8 cellular contexts compared by ENCODE assay signal in the genomic region with DNA sequence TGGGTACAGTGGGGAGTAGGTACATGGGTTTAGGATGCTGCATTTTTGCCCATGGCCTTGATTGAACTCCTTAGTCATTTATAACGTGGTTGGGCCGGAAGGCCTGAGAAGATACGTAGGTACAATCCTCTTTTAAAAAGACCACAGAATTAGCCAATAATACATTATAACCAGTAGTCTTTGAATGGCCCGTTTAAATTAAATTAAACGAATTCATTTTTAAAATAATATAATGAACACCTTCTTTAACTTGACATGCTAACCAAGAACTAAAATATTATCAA. TPM values are rescaled to one million over a fixed set of nuclear protein-coding genes. Genes with fewer than 3 reads are reported as not detected.
A peak's percentile ranks its signal among the peaks of the same experiment; 100 is the strongest.
DNase-seq lines count a peak whose midpoint lies in the region; ATAC-seq and TF ChIP-seq lines count a peak whose summit lies in the region.

No MANE protein-coding gene starts in this region.

- CTCF ChIA-PET in GM10248 (lab: Yijun Ruan, JAX): interaction anchor here (1.4 to 3.2 kb wide), 2 partner anchors 18 to 39 kb away, joined by 3 to 13 read pairs; no protein-coding TSS in a partner anchor

- peaks cover 3% of the 10 kb centered on the region for H3K27me3 ChIP-seq in CD4-positive, CD25-positive, alpha-beta regulatory T cell (ENCODE audit: control insufficient read depth, insufficient read depth, low read length)
- no peaks in the 10 kb centered on the region for H3K27me3 ChIP-seq in breast epithelium

- H3K36me3 Mint-ChIP-seq in CD4-positive, CD25-positive, alpha-beta regulatory T cell: peaks cover 11% of the 10 kb centered on the region
- peaks cover 12% of the 10 kb centered on the region for H3K36me3 Mint-ChIP-seq in memory B cell

- peaks cover 12 to 42% (median 25%) of the 10 kb centered on the region in 4 donors for H3K4me1 Mint-ChIP-seq in CD4-positive, CD25-positive, alpha-beta regulatory T cell
- peaks cover 16% of the 10 kb centered on the region for H3K4me1 Mint-ChIP-seq in memory B cell

- H3K36me3 ChIP-seq in CD4-positive, CD25-positive, alpha-beta regulatory T cell (ENCODE audit: control insufficient read depth, insufficient read depth, low read length): peaks cover 8% of the 10 kb centered on the region
- H3K36me3 ChIP-seq in breast epithelium: no peaks in the 10 kb centered on the region

- TF ChIP-seq CTCF in breast epithelium (IDR thresholded peaks at IDR 0.05) (no peak), GM10248 (IDR thresholded peaks at IDR 0.05; ENCODE audit: control extremely low read depth, extremely low read depth, low read depth, missing control alignments) (no peak)

- peaks cover 0 to 12% (median 4%) of the 10 kb centered on the region in 7 donors for H3K9me3 Mint-ChIP-seq in CD4-positive, CD25-positive, alpha-beta regulatory T cell
- peaks cover 5% of the 10 kb centered on the region for H3K9me3 Mint-ChIP-seq in memory B cell

- POLR2A ChIA-PET in GM10248 (lab: Yijun Ruan, JAX): no interaction called here

- peak overlapping the region; percentile 95 for H3K27ac ChIP-seq in CD4-positive, CD25-positive, alpha-beta regulatory T cell (ENCODE audit: insufficient read depth, low read length, poor library complexity, severe bottlenecking)
- peak overlapping the region; percentile 96 for H3K27ac ChIP-seq in breast epithelium

- H3K9me3 ChIP-seq in CD4-positive, CD25-positive, alpha-beta regulatory T cell (ENCODE audit: control insufficient read depth in 2 of 2, low read length in 2 of 2): peaks cover 2 to 6% of the 10 kb centered on the region in 2 experiments
- H3K9me3 ChIP-seq in breast epithelium: no peaks in the 10 kb centered on the region

- peak overlapping the region; percentile 99 to 100 (median 99) for H3K27ac Mint-ChIP-seq in CD4-positive, CD25-positive, alpha-beta regulatory T cell
- peak overlapping the region; percentile 100 for H3K27ac Mint-ChIP-seq in memory B cell

- H3K27me3 Mint-ChIP-seq in CD4-positive, CD25-positive, alpha-beta regulatory T cell: peaks cover 26% of the 10 kb centered on the region
- H3K27me3 Mint-ChIP-seq in memory B cell: no peaks in the 10 kb centered on the region

- H3K4me3 Mint-ChIP-seq in CD4-positive, CD25-positive, alpha-beta regulatory T cell: peak overlapping the region; percentile 94 to 98 (median 98)
- peak overlapping the region; percentile 92 for H3K4me3 Mint-ChIP-seq in memory B cell

- intact Hi-C loops in breast epithelium (cut with DNase I; ENCODE audit: low total_unique reads): no loop called here

- TF ChIP-seq POLR2A in breast epithelium (IDR thresholded peaks at IDR 0.05): no peak

- H3K4me1 ChIP-seq in CD4-positive, CD25-positive, alpha-beta regulatory T cell (ENCODE audit: control insufficient read depth, insufficient read depth, low read length, poor library complexity, severe bottlenecking): peaks cover 20% of the 10 kb centered on the region
- H3K4me1 ChIP-seq in breast epithelium: peaks cover 0 to 4% of the 10 kb centered on the region in 2 donors

- no peak for DNase-seq in CD4-positive, CD25-positive, alpha-beta regulatory T cell
- DNase-seq in breast epithelium (ENCODE audit: low spot score in 2 of 2) (no peak), memory B cell (ENCODE audit: low spot score in 2 of 2) (no peak), GM10248 (ENCODE audit: extremely low spot score) (no peak), NCI-H748 (lab: John Stamatoyannopoulos, UW; ENCODE audit: unreplicated experiment) (no peak)

- H3K4me3 ChIP-seq in CD4-positive, CD25-positive, alpha-beta regulatory T cell (ENCODE audit: low read depth, low read length): peak overlapping the region; percentile 95
- peak overlapping the region; percentile 93 to 97 (median 94) for H3K4me3 ChIP-seq in breast epithelium

- no peak for ATAC-seq in CD4-positive, CD25-positive, alpha-beta regulatory T cell (ENCODE audit: low read depth in 2 of 2)
- ATAC-seq in HG03460 (IDR thresholded peaks at IDR 0.05; ENCODE audit: unreplicated experiment): peak; percentile 9
- no peak for ATAC-seq in memory B cell (ENCODE audit: low read depth)
- ATAC-seq in HG02759 (IDR thresholded peaks at IDR 0.05; ENCODE audit: unreplicated experiment): no peak
- no peak for ATAC-seq in HG02884 (IDR thresholded peaks at IDR 0.05; ENCODE audit: unreplicated experiment)

RNA-seq across cellular contexts. Expression of gene ADAR, which starts 20.1 kb away (rescaled TPM):
- total RNA-seq in CD4-positive, CD25-positive, alpha-beta regulatory T cell: 264 TPM
- polyA plus RNA-seq in CD4-positive, CD25-positive, alpha-beta regulatory T cell: 100 to 1,000 TPM in 3 of 4 donors, 10 to 100 TPM in 1; 94.6 to 118 (median 108) TPM
- total RNA-seq in breast epithelium: 100 to 1,000 TPM in 2 of 3 donors, 10 to 100 TPM in 1; 71.4 to 115 (median 104) TPM
